Comparison of ENCODE assay signal across 8 cellular contexts in the genomic region with DNA sequence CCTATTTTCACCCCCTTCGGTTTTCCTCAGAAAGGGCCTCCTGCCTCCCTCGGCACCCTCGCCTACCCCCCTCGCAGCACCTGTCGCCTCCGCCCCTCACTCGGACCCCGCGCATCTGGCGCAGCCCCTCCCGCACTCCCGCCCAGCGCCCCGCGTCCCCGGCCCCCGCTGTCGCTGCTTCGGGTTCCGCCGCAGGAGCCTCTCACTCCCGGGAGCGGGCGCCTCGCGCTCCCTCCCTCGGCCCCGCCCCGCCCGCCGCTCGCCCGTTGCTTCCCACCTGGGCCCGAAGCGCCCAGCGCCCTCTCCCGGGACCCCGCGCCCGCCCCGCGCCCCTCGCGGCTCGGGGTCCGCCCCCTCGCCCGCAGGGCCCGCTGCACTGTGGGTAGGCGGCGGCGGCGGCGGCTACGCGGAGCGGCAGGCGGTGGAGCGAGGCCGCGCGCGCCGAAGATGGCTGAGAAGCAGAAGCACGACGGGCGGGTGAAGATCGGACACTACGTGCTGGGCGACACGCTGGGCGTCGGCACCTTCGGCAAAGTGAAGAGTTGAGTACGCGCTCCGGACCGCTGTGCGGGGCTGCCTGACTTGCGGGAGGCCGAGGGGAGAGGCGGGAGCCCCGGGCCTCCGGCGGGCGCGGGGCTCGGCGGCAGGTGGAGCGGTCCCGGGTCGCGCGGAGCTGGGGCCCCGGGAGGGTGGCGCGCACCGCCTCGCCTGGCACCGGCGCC. TPM values are rescaled to one million over a fixed set of nuclear protein-coding genes. Genes with fewer than 3 reads are reported as not detected.
DNase-seq lines count a peak whose midpoint lies in the region; ATAC-seq, FAIRE-seq and TF ChIP-seq lines count a peak whose summit lies in the region.

TSS of gene PRKAA2 (plus strand) at position 374 of the 722 bp plus-strand sequence. CDS start at position 448, 74 bp downstream.

- no peak for TF ChIP-seq CTCF in AG09309 (IDR thresholded peaks at IDR 0.05; ENCODE audit: control insufficient read depth, insufficient read depth, low read depth, low read length, missing control alignments)
- no peak for TF ChIP-seq CTCF in keratinocyte (optimal IDR thresholded peaks at IDR 0.05 in 1 of 3, IDR thresholded peaks at IDR 0.05 in 1 of 3, conservative IDR thresholded peaks at IDR 0.05 in 1 of 3; ENCODE audit: extremely low read depth in 1 of 3, insufficient read depth in 2 of 3, low read length in 3 of 3)
- no peak for TF ChIP-seq CTCF in smooth muscle cell (IDR thresholded peaks at IDR 0.05; ENCODE audit: borderline replicate concordance, insufficient read depth, poor library complexity, severe bottlenecking)

- ATAC-seq in GM18511 (IDR thresholded peaks at IDR 0.05; ENCODE audit: unreplicated experiment) (peak; percentile 54), GM19397 (IDR thresholded peaks at IDR 0.05; ENCODE audit: unreplicated experiment) (no peak), GM18909 (IDR thresholded peaks at IDR 0.05; ENCODE audit: poor library complexity, unreplicated experiment) (no peak)

- H3K4me2 ChIP-seq in keratinocyte (ENCODE audit: control insufficient read depth, extremely low read depth, insufficient read depth, low read depth, low read length), result peak within 1 kb of the TSS; percentile 90
- H3K4me2 ChIP-seq in smooth muscle cell, result peak within 1 kb of the TSS; percentile 95

- no peaks in the 10 kb centered on the region for H3K9me1 ChIP-seq in keratinocyte (ENCODE audit: control insufficient read depth, extremely low read depth, insufficient read depth, low read length)

- peaks cover 24% of the 10 kb centered on the region for H3K27me3 ChIP-seq in keratinocyte (ENCODE audit: control insufficient read depth, extremely low read depth, insufficient read depth, low read length)
- H3K27me3 ChIP-seq in smooth muscle cell (ENCODE audit: low read depth), result peaks cover 45% of the 10 kb centered on the region

- WGBS in smooth muscle cell (ENCODE audit: low lambda C conversion rate), result under 1% methylated on average over 55 of the region's 101 CpGs

- peak within 1 kb of the TSS; percentile 36 for H3K4me3 ChIP-seq in AG09309 (ENCODE audit: control insufficient read depth, low read depth, low read length)
- H3K4me3 ChIP-seq in keratinocyte (ENCODE audit: control insufficient read depth in 2 of 3, extremely low read depth in 1 of 3, insufficient read depth in 2 of 3, low read depth in 1 of 3, low read length in 3 of 3), result peak within 1 kb of the TSS; percentile 42 to 68 (median 63)
- H3K4me3 ChIP-seq in smooth muscle cell, result peak within 1 kb of the TSS; percentile 68

- H4K20me1 ChIP-seq in keratinocyte (ENCODE audit: control insufficient read depth, extremely low read depth, insufficient read depth, low read length) (no peaks in the 10 kb centered on the region), smooth muscle cell (ENCODE audit: low read depth) (no peaks in the 10 kb centered on the region)

- H2AFZ ChIP-seq in keratinocyte (ENCODE audit: control insufficient read depth, low read length) (peak within 1 kb of the TSS; percentile 85), smooth muscle cell (ENCODE audit: low read depth) (peak within 1 kb of the TSS; percentile 93)

- no peak for FAIRE-seq in keratinocyte (lab: Jason Lieb, UNC)

- H3K9ac ChIP-seq in keratinocyte (ENCODE audit: control insufficient read depth, extremely low read depth, insufficient read depth, low read length) (peak within 1 kb of the TSS; percentile 33), smooth muscle cell (ENCODE audit: low read depth) (no peak within 1 kb of the TSS)

- H3K79me2 ChIP-seq in keratinocyte (ENCODE audit: control insufficient read depth, insufficient read depth, low read length) (no peaks in the 10 kb centered on the region), smooth muscle cell (ENCODE audit: low read depth) (no peaks in the 10 kb centered on the region)

- H3K9me3 ChIP-seq in keratinocyte (ENCODE audit: control insufficient read depth, low read depth, low read length) (no peaks in the 10 kb centered on the region), smooth muscle cell (replicated peaks; ENCODE audit: low read depth) (no peaks in the 10 kb centered on the region)

- DNase-seq in AG09309 (ENCODE audit: low read depth) (no peak), NCI-H460 (ENCODE audit: extremely low read depth, low read depth) (no peak), caudate nucleus (lab: John Stamatoyannopoulos, UW) (peak in 49 of 61 donors; percentile 2 to 75 (median 36)), keratinocyte (ENCODE audit: low read depth, low spot score) (no peak), smooth muscle cell (lab: John Stamatoyannopoulos, UW; ENCODE audit: unreplicated experiment) (no peak)

- H3F3A ChIP-seq in smooth muscle cell (ENCODE audit: low read depth), result no peaks in the 10 kb centered on the region

- dilution Hi-C loops in keratinocyte (cut with MboI; ENCODE audit: extremely low pct_ligation_motif_present, low sequenced_read_pairs), result no loop called here

- H3K36me3 ChIP-seq in keratinocyte (ENCODE audit: control insufficient read depth in 2 of 2, extremely low read depth in 1 of 2, insufficient read depth in 2 of 2, low read length in 2 of 2), result no peaks in the 10 kb centered on the region
- no peaks in the 10 kb centered on the region for H3K36me3 ChIP-seq in smooth muscle cell (ENCODE audit: low read depth)

- H3K27ac ChIP-seq in caudate nucleus (ENCODE audit: low read depth, low read length) (no peak within 1 kb of the TSS), keratinocyte (ENCODE audit: control insufficient read depth, insufficient read depth, low read length) (no peak within 1 kb of the TSS), smooth muscle cell (ENCODE audit: low read depth) (no peak within 1 kb of the TSS)

- H3K4me1 ChIP-seq in keratinocyte (ENCODE audit: control insufficient read depth, extremely low read depth, insufficient read depth, low read length), result peaks cover 5% of the 10 kb centered on the region
- H3K4me1 ChIP-seq in smooth muscle cell (ENCODE audit: low read depth), result peaks cover 4% of the 10 kb centered on the region

RNA-seq across cellular contexts. Expression of gene PRKAA2, which starts in this region (rescaled TPM):
- 54.7 and 62.4 TPM in 2 replicates for total RNA-seq in NCI-H460 (2014; rRNA removed; shearing (Covaris generic))
- 15.8 and 24.4 TPM in 2 replicates for polyA plus RNA-seq in NCI-H460 (2014; cell fraction: nucleus; rRNA removed)
- polyA plus RNA-seq in keratinocyte, result 0.08 to 0.21 TPM (median 0.21 TPM) in 3 replicates
- polyA plus RNA-seq in keratinocyte (2011; ENCODE audit: low read depth), result 0.05 TPM
- polyA plus RNA-seq in keratinocyte (2011; cell fraction: cytosol; rRNA removed), result 0.13 and 0.27 TPM in 2 replicates
- polyA plus RNA-seq in keratinocyte (2011; cell fraction: nucleus; rRNA removed), result 0.31 and 0.37 TPM in 2 replicates
- 0.05 and 0.06 TPM in 2 replicates for polyA plus RNA-seq in keratinocyte (2012; ENCODE audit: low replicate concordance)
- 0.03 to 0.46 TPM (median 0.32 TPM) in 3 replicates for polyA minus RNA-seq in keratinocyte
- polyA minus RNA-seq in keratinocyte (2011; cell fraction: cytosol; rRNA and poly(A)+ RNA removed), result 0.38 TPM
- 0.32 and 0.78 TPM in 2 replicates for polyA minus RNA-seq in keratinocyte (2011; cell fraction: nucleus; rRNA and poly(A)+ RNA removed)
- 1.3 and 1.8 TPM in 2 replicates for total RNA-seq in smooth muscle cell
- polyA plus RNA-seq in smooth muscle cell, result 0.17 and 0.50 TPM in 2 replicates

Comparison
In these comparisons a context has a peak if more than half of its experiments do, and no peak if none do; other contexts are left out.
1. RNA of gene PRKAA2 (total RNA-seq): 54.7 to 62.4 TPM in NCI-H460; 1.3 to 1.8 TPM in smooth muscle cell; every median in the first group is over 10 times any median in the second.
2. DNase-seq: peak in caudate nucleus (49 of 61); none in AG09309 (single experiment), NCI-H460 (single experiment), keratinocyte (single experiment) and smooth muscle cell (single experiment).
3. Peak in every context shown above with its lines, with median percentiles within 50 percentile points of each other: H3K4me3 ChIP-seq.